ENCODE assay signal across 1 cellular context in the genomic region with DNA sequence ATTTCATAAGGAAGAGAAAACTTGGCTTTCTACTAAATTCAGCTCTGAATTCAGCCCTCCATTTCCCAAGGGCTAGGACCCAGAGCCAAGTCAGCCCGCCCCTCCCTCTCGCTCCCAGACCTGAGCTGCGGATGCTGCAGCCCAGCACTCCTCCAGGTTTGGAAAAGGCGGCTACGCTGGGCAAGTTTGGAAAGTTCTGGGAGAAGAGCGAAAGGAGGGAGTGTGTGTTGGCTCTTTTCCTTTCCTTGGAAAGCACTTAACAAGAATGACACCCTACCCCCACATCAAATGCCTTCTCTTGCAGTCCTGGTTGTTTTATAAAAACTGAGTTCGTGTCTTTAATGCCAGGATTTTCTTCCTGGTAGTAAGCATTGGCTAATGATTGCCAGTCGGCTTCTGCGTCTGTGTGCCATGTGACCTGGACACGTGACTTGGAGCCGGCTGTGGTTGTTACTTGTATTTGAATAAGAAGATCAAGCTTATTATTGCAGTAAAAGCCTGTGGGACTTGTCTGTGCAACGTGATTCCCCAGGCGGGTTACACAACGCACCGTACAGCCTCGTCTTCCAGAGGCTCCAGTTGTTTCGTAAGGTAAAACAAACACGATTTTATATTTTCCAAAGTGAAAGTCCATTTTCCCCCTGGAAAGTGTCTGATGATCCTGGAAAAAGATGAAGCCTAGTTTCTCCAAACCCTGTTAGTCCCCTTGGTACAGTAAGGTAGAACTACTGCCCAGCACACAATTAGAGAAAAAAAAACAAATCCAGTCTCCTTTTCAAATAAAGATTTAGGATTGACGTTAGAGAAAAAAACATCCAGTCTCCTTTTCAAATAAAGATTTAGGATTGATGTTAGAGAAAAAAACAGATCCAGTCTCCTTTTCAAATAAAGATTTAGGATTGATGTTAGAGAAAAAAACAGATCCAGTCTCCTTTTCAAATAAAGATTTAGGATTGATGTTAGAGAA.
TF ChIP-seq lines count a peak whose summit lies in the region.

No MANE protein-coding gene starts in this region.

TF ChIP-seq in HepG2, 621 proteins besides CTCF, POLR2A, EP300 and RAD21 (continued from another document and continues in another):
- TF ChIP-seq, protein P1, sequence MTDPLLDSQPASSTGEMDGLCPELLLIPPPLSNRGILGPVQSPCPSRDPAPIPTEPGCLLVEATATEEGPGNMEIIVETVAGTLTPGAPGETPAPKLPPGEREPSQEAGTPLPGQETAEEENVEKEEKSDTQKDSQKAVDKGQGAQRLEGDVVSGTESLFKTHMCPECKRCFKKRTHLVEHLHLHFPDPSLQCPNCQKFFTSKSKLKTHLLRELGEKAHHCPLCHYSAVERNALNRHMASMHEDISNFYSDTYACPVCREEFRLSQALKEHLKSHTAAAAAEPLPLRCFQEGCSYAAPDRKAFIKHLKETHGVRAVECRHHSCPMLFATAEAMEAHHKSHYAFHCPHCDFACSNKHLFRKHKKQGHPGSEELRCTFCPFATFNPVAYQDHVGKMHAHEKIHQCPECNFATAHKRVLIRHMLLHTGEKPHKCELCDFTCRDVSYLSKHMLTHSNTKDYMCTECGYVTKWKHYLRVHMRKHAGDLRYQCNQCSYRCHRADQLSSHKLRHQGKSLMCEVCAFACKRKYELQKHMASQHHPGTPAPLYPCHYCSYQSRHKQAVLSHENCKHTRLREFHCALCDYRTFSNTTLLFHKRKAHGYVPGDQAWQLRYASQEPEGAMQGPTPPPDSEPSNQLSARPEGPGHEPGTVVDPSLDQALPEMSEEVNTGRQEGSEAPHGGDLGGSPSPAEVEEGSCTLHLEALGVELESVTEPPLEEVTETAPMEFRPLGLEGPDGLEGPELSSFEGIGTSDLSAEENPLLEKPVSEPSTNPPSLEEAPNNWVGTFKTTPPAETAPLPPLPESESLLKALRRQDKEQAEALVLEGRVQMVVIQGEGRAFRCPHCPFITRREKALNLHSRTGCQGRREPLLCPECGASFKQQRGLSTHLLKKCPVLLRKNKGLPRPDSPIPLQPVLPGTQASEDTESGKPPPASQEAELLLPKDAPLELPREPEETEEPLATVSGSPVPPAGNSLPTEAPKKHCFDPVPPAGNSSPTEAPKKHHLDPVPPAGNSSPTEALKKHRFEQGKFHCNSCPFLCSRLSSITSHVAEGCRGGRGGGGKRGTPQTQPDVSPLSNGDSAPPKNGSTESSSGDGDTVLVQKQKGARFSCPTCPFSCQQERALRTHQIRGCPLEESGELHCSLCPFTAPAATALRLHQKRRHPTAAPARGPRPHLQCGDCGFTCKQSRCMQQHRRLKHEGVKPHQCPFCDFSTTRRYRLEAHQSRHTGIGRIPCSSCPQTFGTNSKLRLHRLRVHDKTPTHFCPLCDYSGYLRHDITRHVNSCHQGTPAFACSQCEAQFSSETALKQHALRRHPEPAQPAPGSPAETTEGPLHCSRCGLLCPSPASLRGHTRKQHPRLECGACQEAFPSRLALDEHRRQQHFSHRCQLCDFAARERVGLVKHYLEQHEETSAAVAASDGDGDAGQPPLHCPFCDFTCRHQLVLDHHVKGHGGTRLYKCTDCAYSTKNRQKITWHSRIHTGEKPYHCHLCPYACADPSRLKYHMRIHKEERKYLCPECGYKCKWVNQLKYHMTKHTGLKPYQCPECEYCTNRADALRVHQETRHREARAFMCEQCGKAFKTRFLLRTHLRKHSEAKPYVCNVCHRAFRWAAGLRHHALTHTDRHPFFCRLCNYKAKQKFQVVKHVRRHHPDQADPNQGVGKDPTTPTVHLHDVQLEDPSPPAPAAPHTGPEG (CRISPR knock-in tag; IDR thresholded peaks at IDR 0.05), result peak; percentile 34; the same call in 1 of the 2 replicates
- TF ChIP-seq SIX4 (CRISPR knock-in tag; IDR thresholded peaks at IDR 0.05) (peak; percentile 90), EED (CRISPR knock-in tag; IDR thresholded peaks at IDR 0.05) (no peak), ELF4 (CRISPR knock-in tag; IDR thresholded peaks at IDR 0.05; ENCODE audit: borderline replicate concordance) (no peak; the same call in 1 of the 2 replicates), SMC3 (IDR thresholded peaks at IDR 0.05; ENCODE audit: low read length) (0 out of 2 replicates have a peak, but pooled peaks have one; percentile 23), PHF20 (CRISPR knock-in tag; IDR thresholded peaks at IDR 0.05) (peak; percentile 51; the same call in 1 of the 2 replicates), ZFP82 (CRISPR knock-in tag; IDR thresholded peaks at IDR 0.05; ENCODE audit: borderline replicate concordance) (no peak), ATF1 (CRISPR knock-in tag; IDR thresholded peaks at IDR 0.05) (0 out of 2 replicates have a peak, but pooled peaks have one; percentile 22), SMAD1 (CRISPR knock-in tag; IDR thresholded peaks at IDR 0.05; ENCODE audit: borderline replicate concordance, low read depth) (no peak), ZNF101 (CRISPR knock-in tag; IDR thresholded peaks at IDR 0.05; ENCODE audit: borderline replicate concordance, low read depth) (no peak), IRF2 (CRISPR knock-in tag; IDR thresholded peaks at IDR 0.05) (peak; percentile 76; the same call in 1 of the 2 replicates), ONECUT2 (CRISPR knock-in tag; IDR thresholded peaks at IDR 0.05) (no peak), ZNF747 (CRISPR knock-in tag; IDR thresholded peaks at IDR 0.05; ENCODE audit: borderline replicate concordance) (0 out of 2 replicates have a peak, but pooled peaks have one; percentile 53), KMT2A (CRISPR knock-in tag; IDR thresholded peaks at IDR 0.05) (peak; percentile 52; the same call in 1 of the 2 replicates), TMF1 (CRISPR knock-in tag; IDR thresholded peaks at IDR 0.05; ENCODE audit: low read depth) (no peak), NCOR1 (IDR thresholded peaks at IDR 0.05; ENCODE audit: borderline replicate concordance, low read length) (peak; percentile 81; the same call in 1 of the 2 replicates), RFX3 (CRISPR knock-in tag; IDR thresholded peaks at IDR 0.05) (no peak), HOXA7 (CRISPR knock-in tag; IDR thresholded peaks at IDR 0.05) (no peak), BRCA1 (CRISPR knock-in tag; IDR thresholded peaks at IDR 0.05) (0 out of 2 replicates have a peak, but pooled peaks have one; percentile 74), EEA1 (CRISPR knock-in tag; IDR thresholded peaks at IDR 0.05; ENCODE audit: borderline replicate concordance) (no peak), SRSF1 (optimal IDR thresholded peaks at IDR 0.05; ENCODE audit: low read depth, low read length) (no peak), ZFYVE20 (CRISPR knock-in tag; IDR thresholded peaks at IDR 0.05; ENCODE audit: borderline replicate concordance, low read depth) (no peak), TCF12 (IDR thresholded peaks at IDR 0.05) (no peak), TCF12 (CRISPR knock-in tag; IDR thresholded peaks at IDR 0.05) (no peak), ZNF530 (CRISPR knock-in tag; IDR thresholded peaks at IDR 0.05; ENCODE audit: low read depth) (no peak), MED8 (CRISPR knock-in tag; IDR thresholded peaks at IDR 0.05; ENCODE audit: insufficient replicate concordance) (no peak)
- TF ChIP-seq, protein P2, sequence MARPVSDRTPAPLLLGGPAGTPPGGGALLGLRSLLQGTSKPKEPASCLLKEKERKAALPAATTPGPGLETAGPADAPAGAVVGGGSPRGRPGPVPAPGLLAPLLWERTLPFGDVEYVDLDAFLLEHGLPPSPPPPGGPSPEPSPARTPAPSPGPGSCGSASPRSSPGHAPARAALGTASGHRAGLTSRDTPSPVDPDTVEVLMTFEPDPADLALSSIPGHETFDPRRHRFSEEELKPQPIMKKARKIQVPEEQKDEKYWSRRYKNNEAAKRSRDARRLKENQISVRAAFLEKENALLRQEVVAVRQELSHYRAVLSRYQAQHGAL (CRISPR knock-in tag; IDR thresholded peaks at IDR 0.05; ENCODE audit: not compliant biosample characterization), result no peak
- TF ChIP-seq, protein P3, sequence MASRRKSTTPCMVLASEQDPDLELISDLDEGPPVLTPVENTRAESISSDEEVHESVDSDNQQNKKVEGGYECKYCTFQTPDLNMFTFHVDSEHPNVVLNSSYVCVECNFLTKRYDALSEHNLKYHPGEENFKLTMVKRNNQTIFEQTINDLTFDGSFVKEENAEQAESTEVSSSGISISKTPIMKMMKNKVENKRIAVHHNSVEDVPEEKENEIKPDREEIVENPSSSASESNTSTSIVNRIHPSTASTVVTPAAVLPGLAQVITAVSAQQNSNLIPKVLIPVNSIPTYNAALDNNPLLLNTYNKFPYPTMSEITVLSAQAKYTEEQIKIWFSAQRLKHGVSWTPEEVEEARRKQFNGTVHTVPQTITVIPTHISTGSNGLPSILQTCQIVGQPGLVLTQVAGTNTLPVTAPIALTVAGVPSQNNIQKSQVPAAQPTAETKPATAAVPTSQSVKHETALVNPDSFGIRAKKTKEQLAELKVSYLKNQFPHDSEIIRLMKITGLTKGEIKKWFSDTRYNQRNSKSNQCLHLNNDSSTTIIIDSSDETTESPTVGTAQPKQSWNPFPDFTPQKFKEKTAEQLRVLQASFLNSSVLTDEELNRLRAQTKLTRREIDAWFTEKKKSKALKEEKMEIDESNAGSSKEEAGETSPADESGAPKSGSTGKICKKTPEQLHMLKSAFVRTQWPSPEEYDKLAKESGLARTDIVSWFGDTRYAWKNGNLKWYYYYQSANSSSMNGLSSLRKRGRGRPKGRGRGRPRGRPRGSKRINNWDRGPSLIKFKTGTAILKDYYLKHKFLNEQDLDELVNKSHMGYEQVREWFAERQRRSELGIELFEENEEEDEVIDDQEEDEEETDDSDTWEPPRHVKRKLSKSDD (CRISPR knock-in tag; IDR thresholded peaks at IDR 0.05; ENCODE audit: low read depth), result no peak
- TF ChIP-seq, protein P4, sequence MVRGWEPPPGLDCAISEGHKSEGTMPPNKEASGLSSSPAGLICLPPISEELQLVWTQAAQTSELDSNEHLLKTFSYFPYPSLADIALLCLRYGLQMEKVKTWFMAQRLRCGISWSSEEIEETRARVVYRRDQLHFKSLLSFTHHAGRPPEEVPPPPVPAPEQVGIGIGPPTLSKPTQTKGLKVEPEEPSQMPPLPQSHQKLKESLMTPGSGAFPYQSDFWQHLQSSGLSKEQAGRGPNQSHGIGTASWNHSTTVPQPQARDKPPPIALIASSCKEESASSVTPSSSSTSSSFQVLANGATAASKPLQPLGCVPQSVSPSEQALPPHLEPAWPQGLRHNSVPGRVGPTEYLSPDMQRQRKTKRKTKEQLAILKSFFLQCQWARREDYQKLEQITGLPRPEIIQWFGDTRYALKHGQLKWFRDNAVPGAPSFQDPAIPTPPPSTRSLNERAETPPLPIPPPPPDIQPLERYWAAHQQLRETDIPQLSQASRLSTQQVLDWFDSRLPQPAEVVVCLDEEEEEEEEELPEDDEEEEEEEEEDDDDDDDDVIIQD (CRISPR knock-in tag; IDR thresholded peaks at IDR 0.05; ENCODE audit: low read depth), result peak; percentile 60; the same call in 1 of the 2 replicates
- TF ChIP-seq, protein P5, sequence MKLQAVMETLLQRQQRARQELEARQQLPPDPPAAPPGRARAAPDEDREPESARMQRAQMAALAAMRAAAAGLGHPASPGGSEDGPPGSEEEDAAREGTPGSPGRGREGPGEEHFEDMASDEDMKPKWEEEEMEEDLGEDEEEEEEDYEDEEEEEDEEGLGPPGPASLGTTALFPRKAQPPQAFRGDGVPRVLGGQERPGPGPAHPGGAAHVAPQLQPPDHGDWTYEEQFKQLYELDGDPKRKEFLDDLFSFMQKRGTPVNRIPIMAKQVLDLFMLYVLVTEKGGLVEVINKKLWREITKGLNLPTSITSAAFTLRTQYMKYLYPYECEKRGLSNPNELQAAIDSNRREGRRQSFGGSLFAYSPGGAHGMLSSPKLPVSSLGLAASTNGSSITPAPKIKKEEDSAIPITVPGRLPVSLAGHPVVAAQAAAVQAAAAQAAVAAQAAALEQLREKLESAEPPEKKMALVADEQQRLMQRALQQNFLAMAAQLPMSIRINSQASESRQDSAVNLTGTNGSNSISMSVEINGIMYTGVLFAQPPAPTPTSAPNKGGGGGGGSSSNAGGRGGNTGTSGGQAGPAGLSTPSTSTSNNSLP (IDR thresholded peaks at IDR 0.05; ENCODE audit: low read depth, low read length), result peak; percentile 90
- TF ChIP-seq, protein P6, sequence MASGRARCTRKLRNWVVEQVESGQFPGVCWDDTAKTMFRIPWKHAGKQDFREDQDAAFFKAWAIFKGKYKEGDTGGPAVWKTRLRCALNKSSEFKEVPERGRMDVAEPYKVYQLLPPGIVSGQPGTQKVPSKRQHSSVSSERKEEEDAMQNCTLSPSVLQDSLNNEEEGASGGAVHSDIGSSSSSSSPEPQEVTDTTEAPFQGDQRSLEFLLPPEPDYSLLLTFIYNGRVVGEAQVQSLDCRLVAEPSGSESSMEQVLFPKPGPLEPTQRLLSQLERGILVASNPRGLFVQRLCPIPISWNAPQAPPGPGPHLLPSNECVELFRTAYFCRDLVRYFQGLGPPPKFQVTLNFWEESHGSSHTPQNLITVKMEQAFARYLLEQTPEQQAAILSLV (CRISPR knock-in tag; IDR thresholded peaks at IDR 0.05; ENCODE audit: borderline replicate concordance), result no peak
- TF ChIP-seq, protein P7, sequence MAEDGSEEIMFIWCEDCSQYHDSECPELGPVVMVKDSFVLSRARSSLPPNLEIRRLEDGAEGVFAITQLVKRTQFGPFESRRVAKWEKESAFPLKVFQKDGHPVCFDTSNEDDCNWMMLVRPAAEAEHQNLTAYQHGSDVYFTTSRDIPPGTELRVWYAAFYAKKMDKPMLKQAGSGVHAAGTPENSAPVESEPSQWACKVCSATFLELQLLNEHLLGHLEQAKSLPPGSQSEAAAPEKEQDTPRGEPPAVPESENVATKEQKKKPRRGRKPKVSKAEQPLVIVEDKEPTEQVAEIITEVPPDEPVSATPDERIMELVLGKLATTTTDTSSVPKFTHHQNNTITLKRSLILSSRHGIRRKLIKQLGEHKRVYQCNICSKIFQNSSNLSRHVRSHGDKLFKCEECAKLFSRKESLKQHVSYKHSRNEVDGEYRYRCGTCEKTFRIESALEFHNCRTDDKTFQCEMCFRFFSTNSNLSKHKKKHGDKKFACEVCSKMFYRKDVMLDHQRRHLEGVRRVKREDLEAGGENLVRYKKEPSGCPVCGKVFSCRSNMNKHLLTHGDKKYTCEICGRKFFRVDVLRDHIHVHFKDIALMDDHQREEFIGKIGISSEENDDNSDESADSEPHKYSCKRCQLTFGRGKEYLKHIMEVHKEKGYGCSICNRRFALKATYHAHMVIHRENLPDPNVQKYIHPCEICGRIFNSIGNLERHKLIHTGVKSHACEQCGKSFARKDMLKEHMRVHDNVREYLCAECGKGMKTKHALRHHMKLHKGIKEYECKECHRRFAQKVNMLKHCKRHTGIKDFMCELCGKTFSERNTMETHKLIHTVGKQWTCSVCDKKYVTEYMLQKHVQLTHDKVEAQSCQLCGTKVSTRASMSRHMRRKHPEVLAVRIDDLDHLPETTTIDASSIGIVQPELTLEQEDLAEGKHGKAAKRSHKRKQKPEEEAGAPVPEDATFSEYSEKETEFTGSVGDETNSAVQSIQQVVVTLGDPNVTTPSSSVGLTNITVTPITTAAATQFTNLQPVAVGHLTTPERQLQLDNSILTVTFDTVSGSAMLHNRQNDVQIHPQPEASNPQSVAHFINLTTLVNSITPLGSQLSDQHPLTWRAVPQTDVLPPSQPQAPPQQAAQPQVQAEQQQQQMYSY (CRISPR knock-in tag; IDR thresholded peaks at IDR 0.05), result no peak
- TF ChIP-seq, protein P8, sequence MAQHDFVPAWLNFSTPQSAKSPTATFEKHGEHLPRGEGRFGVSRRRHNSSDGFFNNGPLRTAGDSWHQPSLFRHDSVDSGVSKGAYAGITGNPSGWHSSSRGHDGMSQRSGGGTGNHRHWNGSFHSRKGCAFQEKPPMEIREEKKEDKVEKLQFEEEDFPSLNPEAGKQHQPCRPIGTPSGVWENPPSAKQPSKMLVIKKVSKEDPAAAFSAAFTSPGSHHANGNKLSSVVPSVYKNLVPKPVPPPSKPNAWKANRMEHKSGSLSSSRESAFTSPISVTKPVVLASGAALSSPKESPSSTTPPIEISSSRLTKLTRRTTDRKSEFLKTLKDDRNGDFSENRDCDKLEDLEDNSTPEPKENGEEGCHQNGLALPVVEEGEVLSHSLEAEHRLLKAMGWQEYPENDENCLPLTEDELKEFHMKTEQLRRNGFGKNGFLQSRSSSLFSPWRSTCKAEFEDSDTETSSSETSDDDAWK (CRISPR knock-in tag; IDR thresholded peaks at IDR 0.05), result no peak
- TF ChIP-seq, protein P9, sequence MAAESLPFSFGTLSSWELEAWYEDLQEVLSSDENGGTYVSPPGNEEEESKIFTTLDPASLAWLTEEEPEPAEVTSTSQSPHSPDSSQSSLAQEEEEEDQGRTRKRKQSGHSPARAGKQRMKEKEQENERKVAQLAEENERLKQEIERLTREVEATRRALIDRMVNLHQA (CRISPR knock-in tag; IDR thresholded peaks at IDR 0.05), result no peak
